3 cellular contexts compared by ENCODE assay signal in the genomic region with DNA sequence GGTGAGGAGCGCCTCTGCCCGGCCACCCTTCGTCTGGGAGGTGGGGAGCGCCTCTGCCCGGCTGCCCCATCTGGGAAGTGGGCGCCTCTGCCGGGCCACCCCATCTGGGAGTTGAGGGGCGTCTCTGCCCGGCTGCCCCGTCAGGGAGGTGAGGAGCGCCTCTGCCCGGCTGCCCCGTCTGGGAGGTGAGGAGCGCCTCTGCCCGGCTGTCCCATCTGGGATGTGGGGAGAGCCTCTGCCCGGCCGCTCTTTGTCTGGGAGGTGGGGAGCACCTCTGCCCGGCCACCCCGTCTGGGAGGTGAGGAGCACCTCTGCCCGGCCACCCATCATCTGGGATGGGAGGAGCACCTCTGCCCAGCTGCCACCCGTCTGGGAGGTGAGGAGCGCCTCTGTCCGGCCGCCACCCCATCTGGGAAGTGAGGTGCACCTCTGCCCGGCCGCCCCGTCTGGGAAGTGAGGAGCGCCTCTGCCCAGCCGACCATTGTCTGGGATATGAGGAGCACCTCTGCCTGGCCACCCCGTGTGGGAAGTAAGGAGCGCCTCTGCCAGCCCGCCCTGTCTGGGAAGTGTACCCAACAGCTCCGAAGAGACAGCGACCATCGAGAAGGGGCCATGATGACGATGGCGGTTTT.
DNase-seq lines count a peak whose midpoint lies in the region; FAIRE-seq and TF ChIP-seq lines count a peak whose summit lies in the region.
"Not testable (repeated sequence)": the region's sequence is repeated elsewhere in the genome, so short reads cannot be mapped to it uniquely, and the experiment has no call there.

No MANE protein-coding gene starts in this region.

- H3K9ac ChIP-seq in kidney (ENCODE audit: low read length in 2 of 2): not testable (repeated sequence)

- H3K9me3 ChIP-seq in kidney (ENCODE audit: control insufficient read depth in 1 of 2, low read length in 2 of 2); spleen: not testable (repeated sequence)

- not testable (repeated sequence) for H3K27me3 ChIP-seq in spleen (replicated peaks in 1 of 7)

- H3K4me1 ChIP-seq in kidney (ENCODE audit: control insufficient read depth in 1 of 2, insufficient read depth in 1 of 2, low read depth in 1 of 2, low read length in 2 of 2); spleen: not testable (repeated sequence)

- not testable (repeated sequence) for H3K4me3 ChIP-seq in kidney (ENCODE audit: low read length in 2 of 2); spleen

- intact Hi-C loops in kidney (cut with DNase I); spleen (cut with DNase I; ENCODE audit: low total_unique reads): not testable (repeated sequence)

- DNase-seq in activated gamma-delta T cell (lab: John Stamatoyannopoulos, UW) (peak; percentile 9), kidney (peak; percentile 65), spleen (peak; percentile 60)

- H3K27ac ChIP-seq in kidney (ENCODE audit: low read depth in 2 of 2, low read length in 2 of 2); spleen: not testable (repeated sequence)

- 94 to 100% (median 95%) methylated on average over 17 to 37 of the region's 37 CpGs for WGBS in spleen, 5 donors

- not testable (repeated sequence) for TF ChIP-seq POLR2A in spleen (IDR thresholded peaks at IDR 0.05)

- TF ChIP-seq CTCF in kidney (IDR thresholded peaks at IDR 0.05; ENCODE audit: borderline replicate concordance, extremely low read depth, insufficient read depth); spleen (IDR thresholded peaks at IDR 0.05 in 8 of 11, conservative IDR thresholded peaks at IDR 0.05 in 3 of 11): not testable (repeated sequence)

- FAIRE-seq in kidney (lab: Jason Lieb, UNC): not testable (repeated sequence)

- H3K36me3 ChIP-seq in kidney (ENCODE audit: control insufficient read depth in 1 of 2, insufficient read depth in 2 of 2, low read length in 2 of 2); spleen: not testable (repeated sequence)

Comparison
In these comparisons a context has a peak if more than half of its experiments do, and no peak if none do; other contexts are left out.
1. DNase-seq: peak in every context shown above with its lines; median percentile 65 in kidney; 60 in spleen; 9 in activated gamma-delta T cell.